17 cellular contexts compared by ENCODE assay signal in genomic region chr3:115968871-115969270, GRCh38.
"Had no signal": no experiment of that assay in that cellular context is flagged by ENCODE, and none has a peak within 500 bp of the region (broad histone marks: within the 10 kb centered on the region; RNA-seq: fewer than 3 reads in every experiment).

No MANE protein-coding gene starts in this region.

- ATAC-seq: mucosa of descending colon; naive thymus-derived CD4-positive, alpha-beta T cell; natural killer cell treated with Interleukin-12 subunit alpha and Interleukin-12 subunit beta and Interleukin-15 and Interleukin-18, amount 100 ng/mL, for 72 hours; right lobe of liver had no signal

- H3K4me3 Mint-ChIP-seq: mesothelial cell of epicardium; naive thymus-derived CD4-positive, alpha-beta T cell; natural killer cell treated with Interleukin-12 subunit alpha and Interleukin-12 subunit beta and Interleukin-15 and Interleukin-18, amount 100 ng/mL, for 72 hours; stimulated activated naive CD8-positive, alpha-beta T cell treated with anti-CD3 and anti-CD28 coated beads, Interleukin-15, Interleukin-2, amounts not matched to agents 100 ng/mL and 50 ng/mL, for 24 hours; type B pancreatic cell had no signal

- H3K36me3 Mint-ChIP-seq: naive thymus-derived CD4-positive, alpha-beta T cell; natural killer cell treated with Interleukin-12 subunit alpha and Interleukin-12 subunit beta and Interleukin-15 and Interleukin-18, amount 100 ng/mL, for 72 hours had no signal

- H3K27me3 Mint-ChIP-seq: natural killer cell treated with Interleukin-12 subunit alpha and Interleukin-12 subunit beta and Interleukin-15 and Interleukin-18, amount 100 ng/mL, for 72 hours; progenitor cell of endocrine pancreas; type B pancreatic cell had no signal

- FAIRE-seq: keratinocyte had no signal

- H3K9me3 Mint-ChIP-seq: type B pancreatic cell had no signal

- H3K27ac Mint-ChIP-seq: mesothelial cell of epicardium; naive thymus-derived CD4-positive, alpha-beta T cell; natural killer cell treated with Interleukin-12 subunit alpha and Interleukin-12 subunit beta and Interleukin-15 and Interleukin-18, amount 100 ng/mL, for 72 hours; progenitor cell of endocrine pancreas; stimulated activated naive CD8-positive, alpha-beta T cell treated with anti-CD3 and anti-CD28 coated beads, Interleukin-15, Interleukin-2, amounts not matched to agents 100 ng/mL and 50 ng/mL, for 24 hours; type B pancreatic cell had no signal

- DNase-seq: hippocampal formation; left ventricle myocardium inferior; mesendoderm; mucosa of descending colon; naive thymus-derived CD4-positive, alpha-beta T cell; ovary; right lobe of liver; stimulated activated CD4-positive, alpha-beta T cell treated with anti-CD3 and anti-CD28 coated beads, Interleukin-1b, Interleukin-23, amount 100 ng/mL, for 48 hours; stimulated activated CD4-positive, alpha-beta T cell treated with anti-CD3 and anti-CD28 coated beads, Interleukin-2, amount 100 ng/mL, for 48 hours; stimulated activated naive CD4-positive, alpha-beta T cell; tibial artery had no signal

- H3K4me1 Mint-ChIP-seq: mesothelial cell of epicardium; naive thymus-derived CD4-positive, alpha-beta T cell had no signal
